ENCODE assay signal across 8 cellular contexts in genomic region chr2:131682122-131682944, GRCh38.
DNase-seq lines count a peak whose midpoint lies in the region; ATAC-seq and TF ChIP-seq lines count a peak whose summit lies in the region.

No MANE protein-coding gene starts in this region.

- 0 to 2% (median 1%) methylated on average over 35 to 51 of the region's 51 CpGs for WGBS in stomach, 5 donors

- ATAC-seq in GM21576 (IDR thresholded peaks at IDR 0.05; ENCODE audit: unreplicated experiment): peak; percentile 98

- peak overlapping the region; percentile 83 for H3K4me3 ChIP-seq in fibroblast of villous mesenchyme (ENCODE audit: low read depth, low read length)
- H3K4me3 ChIP-seq in stomach: peak overlapping the region; percentile 55 to 73 (median 62)

- H3K4me3 Mint-ChIP-seq in neural crest cell: peak overlapping the region; percentile 95

- DNase-seq in DMS53 treated with DMSO at 0.1 percent for 48 hours (lab: John Stamatoyannopoulos, UW; ENCODE audit: unreplicated experiment) (peak; percentile 9), RPMI7951 (ENCODE audit: low read depth) (peak; percentile 91), fibroblast of villous mesenchyme (ENCODE audit: low read depth) (peak; percentile 79), neural crest cell (ENCODE audit: low read depth, low spot score) (peak; percentile 68), stomach (peak; percentile 74)
- DNase-seq in activated effector memory CD4-positive, alpha-beta T cell treated with anti-CD3 and anti-CD28 coated beads, Interleukin-2, amount 50 U/mL, for 16 hours: peak; percentile 90

- peaks cover 0 to 5% (median 0%) of the 10 kb centered on the region in 3 donors for H3K27me3 ChIP-seq in stomach

- peak overlapping the region; percentile 88 for H3K27ac Mint-ChIP-seq in neural crest cell (ENCODE audit: unreplicated experiment)

- TF ChIP-seq CTCF in fibroblast of villous mesenchyme (IDR thresholded peaks at IDR 0.05; ENCODE audit: insufficient read depth, low read depth, low read length) (peak; percentile 37), neural crest cell (conservative IDR thresholded peaks at IDR 0.05) (peak; percentile 50), stomach (IDR thresholded peaks at IDR 0.05) (peak in 1 of 7 experiments; percentile 18)

- H3K9me3 Mint-ChIP-seq in neural crest cell: no peaks in the 10 kb centered on the region

- H3K27ac ChIP-seq in stomach: peak overlapping the region; percentile 64 to 87 (median 81)

- H3K9me3 ChIP-seq in stomach: no peaks in the 10 kb centered on the region

- peaks cover 0 to 13% (median 0%) of the 10 kb centered on the region in 4 donors for H3K36me3 ChIP-seq in stomach

- TF ChIP-seq POLR2A in stomach (IDR thresholded peaks at IDR 0.05): no peak

- peaks cover 5% of the 10 kb centered on the region for H3K27me3 Mint-ChIP-seq in neural crest cell (ENCODE audit: low read depth)

- TF ChIP-seq RAD21 in Ishikawa (IDR thresholded peaks at IDR 0.05; ENCODE audit: low read depth): no peak

- peaks cover 6% of the 10 kb centered on the region for H3K36me3 Mint-ChIP-seq in neural crest cell (ENCODE audit: low read depth)

- peaks cover 4 to 25% (median 15%) of the 10 kb centered on the region in 4 donors for H3K4me1 ChIP-seq in stomach

- peaks cover 41% of the 10 kb centered on the region for H3K4me1 Mint-ChIP-seq in neural crest cell

- intact Hi-C loops in stomach (cut with DNase I; ENCODE audit: low total_unique reads): no loop called here

- no peak for TF ChIP-seq EP300 in Ishikawa (IDR thresholded peaks at IDR 0.05; ENCODE audit: borderline replicate concordance)
- no peak for TF ChIP-seq EP300 in stomach (IDR thresholded peaks at IDR 0.05)

TF ChIP-seq in Ishikawa, 13 proteins besides CTCF, POLR2A, EP300 and RAD21:
- no peak for TF ChIP-seq TAF1 (IDR thresholded peaks at IDR 0.05; ENCODE audit: low read depth)
- no peak for TF ChIP-seq FOXM1 (IDR thresholded peaks at IDR 0.05; ENCODE audit: borderline replicate concordance, low read depth)
- TF ChIP-seq REST (IDR thresholded peaks at IDR 0.05; ENCODE audit: low read depth): no peak
- no peak for TF ChIP-seq TEAD4 (IDR thresholded peaks at IDR 0.05)
- TF ChIP-seq NFIC (IDR thresholded peaks at IDR 0.05): peak; percentile 40
- TF ChIP-seq ZBTB7A (IDR thresholded peaks at IDR 0.05; ENCODE audit: low read depth): no peak
- TF ChIP-seq MAX (IDR thresholded peaks at IDR 0.05): peak; percentile 98
- no peak for TF ChIP-seq EGR1 (IDR thresholded peaks at IDR 0.05)
- TF ChIP-seq TCF12 (IDR thresholded peaks at IDR 0.05; ENCODE audit: low read depth): no peak

Comparison
In these comparisons a context has a peak if more than half of its experiments do, and no peak if none do; other contexts are left out.
1. Peak in every context shown above with its lines: DNase-seq, ATAC-seq, H3K4me3 ChIP-seq and H3K27ac ChIP-seq.
2. DNase-seq: peak in every context shown above with its lines; median percentile 91 in RPMI7951; 90 in activated effector memory CD4-positive, alpha-beta T cell treated with anti-CD3 and anti-CD28 coated beads, Interleukin-2, amount 50 U/mL, for 16 hours; 79 in fibroblast of villous mesenchyme; 74 in stomach; 68 in neural crest cell; 9 in DMS53 treated with DMSO at 0.1 percent for 48 hours.